25 cellular contexts compared by ENCODE assay signal in the genomic region with DNA sequence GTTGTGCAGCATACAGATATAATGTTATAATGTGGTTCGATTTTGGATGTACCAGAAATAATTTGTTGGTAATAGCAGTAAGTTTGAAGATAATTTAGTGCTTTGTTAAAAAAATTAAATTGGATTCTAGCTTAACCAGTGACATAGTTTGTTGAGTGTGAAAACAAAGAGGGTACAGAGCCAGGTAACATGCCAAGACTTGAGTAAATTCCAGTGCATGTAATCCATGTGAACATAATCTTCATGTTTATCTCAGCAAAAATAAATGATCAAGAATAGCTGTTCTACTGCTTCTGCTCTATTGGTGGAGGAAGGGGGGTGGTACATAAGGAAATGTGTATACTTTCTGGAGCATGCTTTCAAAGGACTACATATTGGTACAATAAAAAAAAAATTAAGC.
DNase-seq lines count a peak whose midpoint lies in the region; ATAC-seq, FAIRE-seq and TF ChIP-seq lines count a peak whose summit lies in the region.
"Had no signal": no experiment of that assay in that cellular context is flagged by ENCODE, and none has a peak within 500 bp of the region (broad histone marks: within the 10 kb centered on the region; RNA-seq: fewer than 3 reads in every experiment).

No MANE protein-coding gene starts in this region.

- CTCF ChIA-PET in MCF 10A (lab: Yijun Ruan, JAX) (interaction anchor here (1.2 kb wide), 1 partner anchor 164 kb away, joined by 5 read pairs; no protein-coding TSS in a partner anchor), T-cell (lab: Charles Lee) (interaction anchor here in 1 of 2 donors (0.6 kb wide), 1 partner anchor 93 kb away, joined by 3 read pairs; no protein-coding TSS in a partner anchor), Caco-2 (lab: Charles Lee) (no interaction called here)

- TF ChIP-seq CTCF in MCF 10A (IDR thresholded peaks at IDR 0.05; ENCODE audit: unreplicated experiment) (no peak), breast epithelium (IDR thresholded peaks at IDR 0.05) (no peak), bronchial epithelial cell (IDR thresholded peaks at IDR 0.05; ENCODE audit: insufficient read depth, low read length, severe bottlenecking) (no peak), foreskin keratinocyte (conservative IDR thresholded peaks at IDR 0.05) (no peak), Caco-2 (IDR thresholded peaks at IDR 0.05; ENCODE audit: insufficient read depth in 1 of 2, low read depth in 1 of 2, low read length in 1 of 2, severe bottlenecking in 1 of 2, unreplicated experiment in 1 of 2) (no peak)

- H3K4me1 ChIP-seq in breast epithelium (peaks cover 0 to 4% of the 10 kb centered on the region in 2 donors), foreskin keratinocyte (peaks cover 5% of the 10 kb centered on the region), Caco-2 (no peaks in the 10 kb centered on the region)
- H3K4me1 ChIP-seq: BLaER1 had no signal

- no peak overlapping the region for H3K4me3 Mint-ChIP-seq in MCF 10A (ENCODE audit: unreplicated experiment)
- H3K4me3 Mint-ChIP-seq in T-cell = no peak overlapping the region
- H3K4me3 Mint-ChIP-seq in Caco-2 (ENCODE audit: unreplicated experiment) = no peak overlapping the region
- H3K4me3 Mint-ChIP-seq: B cell; CD4-positive, CD25-positive, alpha-beta regulatory T cell; CD8-positive, alpha-beta T cell had no signal

- peak overlapping the region in 1 of 2 donors; percentile 2 for H3K27ac ChIP-seq in breast epithelium
- no peak overlapping the region for H3K27ac ChIP-seq in foreskin keratinocyte
- H3K27ac ChIP-seq: 22Rv1, BLaER1, C4-2B, GM23248 had no signal

- H3K36me3 Mint-ChIP-seq in MCF 10A (ENCODE audit: insufficient read depth, unreplicated experiment) (no peaks in the 10 kb centered on the region), T-cell (no peaks in the 10 kb centered on the region), Caco-2 (ENCODE audit: insufficient read depth, unreplicated experiment) (no peaks in the 10 kb centered on the region)
- H3K36me3 Mint-ChIP-seq: CD4-positive, CD25-positive, alpha-beta regulatory T cell; CD8-positive, alpha-beta T cell had no signal

- H3K4me3 ChIP-seq in breast epithelium (no peak overlapping the region), bronchial epithelial cell (ENCODE audit: low read depth, low read length) (no peak overlapping the region), Caco-2 (ENCODE audit: low read depth, low read length) (no peak overlapping the region)
- H3K4me3 ChIP-seq: BLaER1, GM12878, GM23248 had no signal

- intact Hi-C loops in MCF 10A (cut with micrococcal nuclease) = no loop called here
- intact Hi-C loops in breast epithelium (cut with DNase I; ENCODE audit: low total_unique reads) = no loop called here
- intact Hi-C loops in Caco-2 (cut with micrococcal nuclease; ENCODE audit: unreplicated experiment) = no loop called here

- peaks cover 12% of the 10 kb centered on the region for H3K4me1 Mint-ChIP-seq in MCF 10A (ENCODE audit: insufficient read depth, unreplicated experiment)
- no peaks in the 10 kb centered on the region for H3K4me1 Mint-ChIP-seq in T-cell
- H3K4me1 Mint-ChIP-seq in Caco-2 (ENCODE audit: low read depth, unreplicated experiment) = no peaks in the 10 kb centered on the region
- H3K4me1 Mint-ChIP-seq: B cell; CD4-positive, CD25-positive, alpha-beta regulatory T cell had no signal

- H3K27ac Mint-ChIP-seq in MCF 10A (ENCODE audit: low read depth, unreplicated experiment) (no peak overlapping the region), T-cell (no peak overlapping the region), Caco-2 (ENCODE audit: unreplicated experiment) (no peak overlapping the region)
- H3K27ac Mint-ChIP-seq: B cell; CD8-positive, alpha-beta T cell had no signal

- ATAC-seq in foreskin keratinocyte = peak; percentile 54
- no peak for ATAC-seq in T-cell (replicated peaks in 1 of 4)
- ATAC-seq: CD8-positive, alpha-beta T cell; GM12878 had no signal

- H3K27me3 Mint-ChIP-seq in MCF 10A (ENCODE audit: insufficient read depth, unreplicated experiment) (no peaks in the 10 kb centered on the region), T-cell (peaks cover 0 to 7% of the 10 kb centered on the region in 2 donors), Caco-2 (ENCODE audit: insufficient read depth, unreplicated experiment) (no peaks in the 10 kb centered on the region)
- H3K27me3 Mint-ChIP-seq: CD4-positive, CD25-positive, alpha-beta regulatory T cell had no signal

- no peaks in the 10 kb centered on the region for H3K9me3 ChIP-seq in breast epithelium
- no peaks in the 10 kb centered on the region for H3K9me3 ChIP-seq in Caco-2
- H3K9me3 ChIP-seq: BLaER1 had no signal

- DNase-seq in MCF 10A (ENCODE audit: unreplicated experiment) = peak; percentile 5
- DNase-seq in breast epithelium (ENCODE audit: low spot score in 2 of 2) = no peak
- DNase-seq in bronchial epithelial cell (ENCODE audit: low read depth) = peak; percentile 85
- peak; percentile 32 to 69 for DNase-seq in foreskin keratinocyte
- DNase-seq in T-cell = no peak
- no peak for DNase-seq in Caco-2
- DNase-seq in activated CD4-positive, alpha-beta T cell treated with anti-CD3 and anti-CD28 coated beads for 48 hours = no peak
- DNase-seq: CD4-positive, CD25-positive, alpha-beta regulatory T cell; CD8-positive, alpha-beta T cell; DMS 273 treated with DMSO at 0.1 percent for 48 hours; DMS79; EL; GDM1; GM23248; H7; HCEC 1CT had no signal

- H3K36me3 ChIP-seq in breast epithelium = no peaks in the 10 kb centered on the region
- H3K36me3 ChIP-seq in bronchial epithelial cell (ENCODE audit: control insufficient read depth, insufficient read depth, low read length) = no peaks in the 10 kb centered on the region
- no peaks in the 10 kb centered on the region for H3K36me3 ChIP-seq in Caco-2 (ENCODE audit: control insufficient read depth, insufficient read depth, low read length)
- H3K36me3 ChIP-seq: BLaER1 had no signal

- TF ChIP-seq POLR2A in breast epithelium (IDR thresholded peaks at IDR 0.05) = no peak

- POLR2A ChIA-PET in MCF 10A (lab: Yijun Ruan, JAX) (interaction anchor here (0.8 to 1.3 kb wide), 2 partner anchors 12 to 36 kb away, joined by 3 read pairs; no protein-coding TSS in a partner anchor), T-cell (lab: Charles Lee) (interaction anchor here in 1 of 2 donors (0.6 kb wide), 1 partner anchor 499 kb away, joined by 3 read pairs; no protein-coding TSS in a partner anchor), Caco-2 (lab: Charles Lee) (no interaction called here)

- no peak for FAIRE-seq in bronchial epithelial cell (lab: Jason Lieb, UNC)
- FAIRE-seq: A204.1, D721Med, GM12878, GM19239, H1 had no signal

- no peaks in the 10 kb centered on the region for H3K27me3 ChIP-seq in breast epithelium
- no peaks in the 10 kb centered on the region for H3K27me3 ChIP-seq in bronchial epithelial cell (ENCODE audit: control insufficient read depth, insufficient read depth, low read length)
- no peaks in the 10 kb centered on the region for H3K27me3 ChIP-seq in foreskin keratinocyte
- H3K27me3 ChIP-seq in Caco-2 (replicated peaks; ENCODE audit: control insufficient read depth, insufficient read depth, low read length) = no peaks in the 10 kb centered on the region
- H3K27me3 ChIP-seq: BLaER1 had no signal

- BruUV-seq in MCF 10A (replicated peaks; lab: Mats Ljungman, UMichigan) = no TSS peak
- no TSS peak for BruUV-seq in Caco-2 (replicated peaks; lab: Mats Ljungman, UMichigan)

- H3K9me3 Mint-ChIP-seq in MCF 10A (ENCODE audit: unreplicated experiment) (peaks cover 4% of the 10 kb centered on the region), T-cell (no peaks in the 10 kb centered on the region), Caco-2 (ENCODE audit: unreplicated experiment) (no peaks in the 10 kb centered on the region)
- H3K9me3 Mint-ChIP-seq: CD8-positive, alpha-beta T cell had no signal

Comparison
In these comparisons a context has a peak if more than half of its experiments do, and no peak if none do; other contexts are left out.
1. DNase-seq: peak in MCF 10A (single experiment), bronchial epithelial cell (single experiment) and foreskin keratinocyte (2 of 2); none in breast epithelium (0 of 2), T-cell (0 of 34), Caco-2 (0 of 2) and activated CD4-positive, alpha-beta T cell treated with anti-CD3 and anti-CD28 coated beads for 48 hours (single experiment).